ENCODE assay signal across 8 cellular contexts in the genomic region with DNA sequence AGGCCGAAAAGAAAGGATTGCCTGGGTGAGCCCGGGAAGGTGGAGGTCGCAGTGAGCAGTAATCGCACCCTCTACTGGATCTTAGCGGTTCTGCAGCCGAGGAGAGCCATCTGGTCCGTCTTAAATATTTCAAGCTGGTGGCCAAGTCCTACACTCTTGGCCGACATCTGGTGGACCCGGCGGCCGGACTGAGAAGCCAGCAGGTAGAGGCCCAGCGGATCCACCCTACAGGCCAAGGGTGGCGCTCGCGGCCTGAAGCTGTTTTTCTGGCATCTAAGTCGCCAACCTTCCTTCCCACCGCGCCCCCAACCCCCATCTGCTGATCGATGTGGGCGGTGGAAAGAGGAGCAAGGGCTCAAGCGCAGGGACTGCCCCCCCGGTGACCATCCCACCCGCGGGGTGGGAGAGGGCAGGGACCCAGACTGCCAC. TPM values are rescaled to one million over a fixed set of nuclear protein-coding genes. Genes with fewer than 3 reads are reported as not detected.
DNase-seq lines count a peak whose midpoint lies in the region; ATAC-seq and TF ChIP-seq lines count a peak whose summit lies in the region.

No MANE protein-coding gene starts in this region.

- peaks cover 28 to 75% (median 51%) of the 10 kb centered on the region in 5 donors for H3K27me3 Mint-ChIP-seq in naive thymus-derived CD8-positive, alpha-beta T cell

- H3K4me3 Mint-ChIP-seq in naive thymus-derived CD8-positive, alpha-beta T cell = peak overlapping the region in 4 of 10 donors; percentile 9 to 52 (median 44)

- 9 to 17% (median 14%) methylated on average over 9 to 24 of the region's 24 CpGs for WGBS in adrenal gland, 4 donors
- WGBS in gastroesophageal sphincter (ENCODE audit: low coverage in 1 of 2), 2 donors = 6% methylated on average over 3 to 12 of the region's 24 CpGs

- no peak for TF ChIP-seq EP300 in gastroesophageal sphincter (IDR thresholded peaks at IDR 0.05)

- no peak for TF ChIP-seq POLR2A in adrenal gland (IDR thresholded peaks at IDR 0.05)
- TF ChIP-seq POLR2A in gastroesophageal sphincter (IDR thresholded peaks at IDR 0.05) = no peak

- CTCF ChIA-PET in AG04449 (lab: Yijun Ruan, JAX) = interaction anchor here (0.7 kb wide), 1 partner anchor 16 kb away, joined by 3 read pairs; no protein-coding TSS in a partner anchor

- H3K36me3 Mint-ChIP-seq in naive thymus-derived CD8-positive, alpha-beta T cell = peaks cover 4 to 35% (median 6%) of the 10 kb centered on the region in 3 donors

- POLR2A ChIA-PET in AG04449 (lab: Yijun Ruan, JAX) = no interaction called here
- POLR2A ChIA-PET in naive thymus-derived CD8-positive, alpha-beta T cell (lab: Charles Lee) = no interaction called here

- in situ Hi-C loops in GM13976 (cut with MboI; ENCODE audit: low sequenced_read_pairs, unreplicated experiment) = no loop called here

- intact Hi-C loops in adrenal gland (cut with DNase I) = no loop called here

- H3K27ac ChIP-seq in adrenal gland (no peak overlapping the region), gastroesophageal sphincter (no peak overlapping the region), SJCRH30 (no peak overlapping the region)

- no peaks in the 10 kb centered on the region for H3K36me3 ChIP-seq in adrenal gland (replicated peaks in 1 of 2)
- H3K36me3 ChIP-seq in gastroesophageal sphincter = no peaks in the 10 kb centered on the region
- H3K36me3 ChIP-seq in SJCRH30 = no peaks in the 10 kb centered on the region

- DNase-seq in AG04449 (ENCODE audit: low read depth, low spot score) (no peak), GM13976 (ENCODE audit: low spot score) (peak; percentile 35), adrenal gland (peak in 6 of 7 donors; percentile 6 to 53 (median 18)), iPS-NIHi7 (ENCODE audit: extremely low spot score) (peak; percentile 65), SJCRH30 (no peak)
- DNase-seq in naive thymus-derived CD8-positive, alpha-beta T cell = no peak

- H3K9me3 ChIP-seq in adrenal gland (replicated peaks in 1 of 3) = no peaks in the 10 kb centered on the region
- H3K9me3 ChIP-seq in gastroesophageal sphincter = no peaks in the 10 kb centered on the region
- H3K9me3 ChIP-seq in SJCRH30 (replicated peaks) = peaks cover 4% of the 10 kb centered on the region

- H3K27me3 ChIP-seq in adrenal gland (no peaks in the 10 kb centered on the region), gastroesophageal sphincter (peaks cover 75% of the 10 kb centered on the region), SJCRH30 (no peaks in the 10 kb centered on the region)

- no peak overlapping the region for H3K27ac Mint-ChIP-seq in naive thymus-derived CD8-positive, alpha-beta T cell

- H3K4me1 Mint-ChIP-seq in naive thymus-derived CD8-positive, alpha-beta T cell = peaks cover 0 to 9% (median 7%) of the 10 kb centered on the region in 4 donors

- H3K9me3 Mint-ChIP-seq in naive thymus-derived CD8-positive, alpha-beta T cell = peaks cover 0 to 51% (median 38%) of the 10 kb centered on the region in 9 donors

- ATAC-seq in HG03196 (IDR thresholded peaks at IDR 0.05; ENCODE audit: unreplicated experiment) (no peak), gastroesophageal sphincter (no peak)
- no peak for ATAC-seq in naive thymus-derived CD8-positive, alpha-beta T cell

- H3K4me1 ChIP-seq in adrenal gland (replicated peaks in 1 of 2) (no peaks in the 10 kb centered on the region), gastroesophageal sphincter (peaks cover 0 to 21% (median 0%) of the 10 kb centered on the region in 3 donors), SJCRH30 (no peaks in the 10 kb centered on the region)

- TF ChIP-seq CTCF in AG04449 (IDR thresholded peaks at IDR 0.05; ENCODE audit: insufficient read depth, low read length, missing control alignments) (peak; percentile 21), GM13976 (IDR thresholded peaks at IDR 0.05; ENCODE audit: borderline replicate concordance, control extremely low read depth, extremely low read depth, insufficient read depth, missing control alignments) (no peak), adrenal gland (IDR thresholded peaks at IDR 0.05) (peak in 2 of 6 experiments; percentile 18 to 24), gastroesophageal sphincter (IDR thresholded peaks at IDR 0.05) (peak in 1 of 4 experiments; percentile 51)

- H3K4me3 ChIP-seq in AG04449 (ENCODE audit: low read depth, low read length) (no peak overlapping the region), adrenal gland (peak overlapping the region in 1 of 4 donors; percentile 38), gastroesophageal sphincter (peak overlapping the region in 1 of 2 donors; percentile 43), SJCRH30 (no peak overlapping the region)

RNA-seq across cellular contexts. Expression of a gene that starts 46.5 kb away (rescaled TPM):
- total RNA-seq in adrenal gland = 1 to 10 TPM in 1 of 8 donors, under 1 TPM in 2, not detected in 5; 0.18 to 1.3 (median 0.28) TPM
- polyA plus RNA-seq in adrenal gland = under 1 TPM in 1 of 3 donors, not detected in 2; 0.13 TPM
- total RNA-seq in gastroesophageal sphincter = under 1 TPM in 1 of 4 donors, not detected in 3; 0.27 TPM
- total RNA-seq in naive thymus-derived CD8-positive, alpha-beta T cell = not detected
- not detected for polyA plus RNA-seq in naive thymus-derived CD8-positive, alpha-beta T cell
- 19.6 and 24.9 TPM in 2 replicates for total RNA-seq in SJCRH30 (2014; rRNA removed; shearing (Covaris generic))

Comparison
In these comparisons a context has a peak if more than half of its experiments do, and no peak if none do; other contexts are left out.
1. DNase-seq: peak in GM13976 (single experiment), adrenal gland (6 of 7) and iPS-NIHi7 (single experiment); none in AG04449 (single experiment), naive thymus-derived CD8-positive, alpha-beta T cell (0 of 10) and SJCRH30 (0 of 2).